12 cellular contexts compared by ENCODE assay signal in genomic region chr11:8658210-8658968, GRCh38. TPM values are rescaled to one million over a fixed set of nuclear protein-coding genes. Genes with fewer than 3 reads are reported as not detected.
A peak's percentile ranks its signal among the peaks of the same experiment; 100 is the strongest.
DNase-seq lines count a peak whose midpoint lies in the region; ATAC-seq and TF ChIP-seq lines count a peak whose summit lies in the region.
"Had no signal": no experiment of that assay in that cellular context is flagged by ENCODE, and none has a peak within 500 bp of the region (broad histone marks: within the 10 kb centered on the region; RNA-seq: fewer than 3 reads in every experiment).

No MANE protein-coding gene starts in this region.

- no TSS peak for BruUV-seq in PC-9 (replicated peaks; lab: Mats Ljungman, UMichigan)

- H3K4me3 ChIP-seq in choroid plexus epithelial cell (ENCODE audit: low read depth, low read length) (no peak overlapping the region), PC-9 (no peak overlapping the region)

- H3K36me3 ChIP-seq in PC-9 (ENCODE audit: low read depth): no peaks in the 10 kb centered on the region

- CTCF ChIA-PET in activated CD8-positive, alpha-beta memory T cell treated with anti-CD3 and anti-CD28 coated beads, Interleukin-2, amount 10 ng/mL, durations not matched to agents 7 days and 5 days (lab: Charles Lee): no interaction called here
- CTCF ChIA-PET in PC-9 (lab: Charles Lee): no interaction called here

- no peaks in the 10 kb centered on the region for H3F3A ChIP-seq in PC-9 (ENCODE audit: insufficient read depth, low read depth)

- no peaks in the 10 kb centered on the region for H3K9me3 Mint-ChIP-seq in nephron progenitor cell
- no peaks in the 10 kb centered on the region for H3K9me3 Mint-ChIP-seq in activated CD8-positive, alpha-beta memory T cell treated with anti-CD3 and anti-CD28 coated beads, Interleukin-2, amount 10 ng/mL, durations not matched to agents 7 days and 5 days (ENCODE audit: low read depth)
- H3K9me3 Mint-ChIP-seq: activated T-cell treated with anti-CD3 and anti-CD28 coated beads, Interleukin-2, amount 50 U/mL, for 4 hours; stimulated activated naive CD8-positive, alpha-beta T cell treated with anti-CD3 and anti-CD28 coated beads, Interleukin-15, Interleukin-2, amounts not matched to agents 100 ng/mL and 50 ng/mL, for 24 hours had no signal

- H3K79me2 ChIP-seq in PC-9 (ENCODE audit: low read depth): no peaks in the 10 kb centered on the region

- H3K36me3 Mint-ChIP-seq in nephron progenitor cell (ENCODE audit: low read depth): no peaks in the 10 kb centered on the region
- peaks cover 11% of the 10 kb centered on the region for H3K36me3 Mint-ChIP-seq in activated CD8-positive, alpha-beta memory T cell treated with anti-CD3 and anti-CD28 coated beads, Interleukin-2, amount 10 ng/mL, durations not matched to agents 7 days and 5 days

- H3K27ac ChIP-seq in PC-9: no peak overlapping the region

- peaks cover 38% of the 10 kb centered on the region for H3K4me1 Mint-ChIP-seq in nephron progenitor cell
- peaks cover 12% of the 10 kb centered on the region for H3K4me1 Mint-ChIP-seq in activated CD8-positive, alpha-beta memory T cell treated with anti-CD3 and anti-CD28 coated beads, Interleukin-2, amount 10 ng/mL, durations not matched to agents 7 days and 5 days

- no peaks in the 10 kb centered on the region for H3K9me2 ChIP-seq in PC-9 (ENCODE audit: insufficient read depth)

- POLR2A ChIA-PET in PC-9 (lab: Charles Lee; ENCODE audit: unreplicated experiment): no interaction called here

- no peak overlapping the region for H3K4me3 Mint-ChIP-seq in nephron progenitor cell
- H3K4me3 Mint-ChIP-seq in activated CD8-positive, alpha-beta memory T cell treated with anti-CD3 and anti-CD28 coated beads, Interleukin-2, amount 10 ng/mL, durations not matched to agents 7 days and 5 days: no peak overlapping the region
- H3K4me3 Mint-ChIP-seq: activated T-cell treated with anti-CD3 and anti-CD28 coated beads, Interleukin-2, amount 50 U/mL, for 4 hours; stimulated activated naive CD8-positive, alpha-beta T cell treated with anti-CD3 and anti-CD28 coated beads, Interleukin-15, Interleukin-2, amounts not matched to agents 100 ng/mL and 50 ng/mL, for 24 hours had no signal

- TF ChIP-seq CTCF in choroid plexus epithelial cell (conservative IDR thresholded peaks at IDR 0.05; ENCODE audit: low read depth, low read length) (no peak), nephron progenitor cell (IDR thresholded peaks at IDR 0.05) (no peak), PC-9 (conservative IDR thresholded peaks at IDR 0.05) (no peak)

- H3K4me2 ChIP-seq in PC-9: no peak overlapping the region

- H3K4me1 ChIP-seq in PC-9 (replicated peaks; ENCODE audit: insufficient read depth): no peaks in the 10 kb centered on the region

- no peaks in the 10 kb centered on the region for H3K9me3 ChIP-seq in PC-9 (ENCODE audit: insufficient read depth, low read depth)

- H2AFZ ChIP-seq in PC-9: no peak overlapping the region

- ATAC-seq in HG02973 (IDR thresholded peaks at IDR 0.05; ENCODE audit: unreplicated experiment): no peak
- ATAC-seq in activated CD8-positive, alpha-beta memory T cell treated with anti-CD3 and anti-CD28 coated beads, Interleukin-2, amount 10 ng/mL, durations not matched to agents 7 days and 5 days: no peak
- ATAC-seq: activated T-cell treated with anti-CD3 and anti-CD28 coated beads, Interleukin-2, amount 50 U/mL, for 4 hours had no signal

- H3K27me3 ChIP-seq in PC-9 (ENCODE audit: insufficient read depth, low read depth): no peaks in the 10 kb centered on the region

- peak overlapping the region; percentile 33 for H3K27ac Mint-ChIP-seq in nephron progenitor cell
- H3K27ac Mint-ChIP-seq in activated CD8-positive, alpha-beta memory T cell treated with anti-CD3 and anti-CD28 coated beads, Interleukin-2, amount 10 ng/mL, durations not matched to agents 7 days and 5 days: no peak overlapping the region
- H3K27ac Mint-ChIP-seq: stimulated activated naive CD8-positive, alpha-beta T cell treated with anti-CD3 and anti-CD28 coated beads, Interleukin-15, Interleukin-2, amounts not matched to agents 100 ng/mL and 50 ng/mL, for 24 hours had no signal

- H4K20me1 ChIP-seq in PC-9 (ENCODE audit: insufficient read depth): no peaks in the 10 kb centered on the region

- intact Hi-C loops in PC-9 (cut with micrococcal nuclease; ENCODE audit: unreplicated experiment): no loop called here

- DNase-seq in DMS79 treated with DMSO at 0.1 percent for 48 hours (lab: John Stamatoyannopoulos, UW) (peak; percentile 49), NCI-H2107 treated with DMSO at 0.1 percent for 48 hours (lab: John Stamatoyannopoulos, UW; ENCODE audit: unreplicated experiment) (peak; percentile 37), choroid plexus epithelial cell (ENCODE audit: low read depth) (peak; percentile 42), nephron progenitor cell (no peak), PC-9 (no peak)
- DNase-seq in activated CD8-positive, alpha-beta memory T cell treated with anti-CD3 and anti-CD28 coated beads, Interleukin-2, amount 10 ng/mL, durations not matched to agents 7 days and 5 days: no peak
- DNase-seq in NK-92 treated with Interleukin-12 subunit alpha and Interleukin-12 subunit beta, amount 100 ng/mL, for 24 hours (lab: John Stamatoyannopoulos, UW): no peak
- DNase-seq: activated CD4-positive, CD25-positive, alpha-beta regulatory T cell; activated T-cell treated with anti-CD3 and anti-CD28 coated beads, Interleukin-2, amount 50 U/mL, for 4 hours; stimulated activated CD4-positive, alpha-beta T cell treated with anti-CD3 and anti-CD28 coated beads, Interleukin-4, amount 100 ng/mL, for 24 hours had no signal

- peaks cover 2% of the 10 kb centered on the region for H3K27me3 Mint-ChIP-seq in nephron progenitor cell (ENCODE audit: low read depth, poor library complexity)
- no peaks in the 10 kb centered on the region for H3K27me3 Mint-ChIP-seq in activated CD8-positive, alpha-beta memory T cell treated with anti-CD3 and anti-CD28 coated beads, Interleukin-2, amount 10 ng/mL, durations not matched to agents 7 days and 5 days
- H3K27me3 Mint-ChIP-seq: stimulated activated naive CD8-positive, alpha-beta T cell treated with anti-CD3 and anti-CD28 coated beads, Interleukin-15, Interleukin-2, amounts not matched to agents 100 ng/mL and 50 ng/mL, for 24 hours had no signal

RNA-seq across cellular contexts. Expression of gene TRIM66, which starts 24.1 kb away (rescaled TPM):
- 10 to 100 TPM; 32.1 to 42.4 TPM for total RNA-seq in activated CD8-positive, alpha-beta memory T cell treated with anti-CD3 and anti-CD28 coated beads, Interleukin-2, amount 10 ng/mL, durations not matched to agents 7 days and 5 days
- 16.1 and 17.0 TPM in 2 replicates for total RNA-seq in PC-9 (2021)

RNA-seq across cellular contexts. Expression of gene RPL27A, which starts 24.2 kb away (rescaled TPM):
- total RNA-seq in activated CD8-positive, alpha-beta memory T cell treated with anti-CD3 and anti-CD28 coated beads, Interleukin-2, amount 10 ng/mL, durations not matched to agents 7 days and 5 days: 100 to 1,000 TPM; 715 to 800 TPM
- 548 and 560 TPM in 2 replicates for total RNA-seq in PC-9 (2021)

Comparison
In these comparisons a context has a peak if more than half of its experiments do, and no peak if none do; other contexts are left out.
1. DNase-seq: peak in DMS79 treated with DMSO at 0.1 percent for 48 hours (single experiment), NCI-H2107 treated with DMSO at 0.1 percent for 48 hours (single experiment) and choroid plexus epithelial cell (single experiment); none in nephron progenitor cell (single experiment), activated CD8-positive, alpha-beta memory T cell treated with anti-CD3 and anti-CD28 coated beads, Interleukin-2, amount 10 ng/mL, durations not matched to agents 7 days and 5 days (single experiment), PC-9 (0 of 2) and NK-92 treated with Interleukin-12 subunit alpha and Interleukin-12 subunit beta, amount 100 ng/mL, for 24 hours (single experiment).